12 cellular contexts compared by ENCODE assay signal in genomic region chr9:116112236-116112635, GRCh38. TPM values are rescaled to one million over a fixed set of nuclear protein-coding genes. Genes with fewer than 3 reads are reported as not detected.
DNase-seq lines count a peak whose midpoint lies in the region; ATAC-seq and TF ChIP-seq lines count a peak whose summit lies in the region.
"Had no signal": no experiment of that assay in that cellular context is flagged by ENCODE, and none has a peak within 500 bp of the region (broad histone marks: within the 10 kb centered on the region; RNA-seq: fewer than 3 reads in every experiment).

No MANE protein-coding gene starts in this region.

- H3K27ac ChIP-seq in left ventricle myocardium inferior (replicated peaks) (no peak overlapping the region), right cardiac atrium (ENCODE audit: low read length) (no peak overlapping the region), PC-9 (no peak overlapping the region), testis (no peak overlapping the region)

- H3K4me2 ChIP-seq in PC-9, result no peak overlapping the region

- CTCF ChIA-PET in PC-9 (lab: Charles Lee), result no interaction called here

- H3K4me1 ChIP-seq in left ventricle myocardium inferior (no peaks in the 10 kb centered on the region), right cardiac atrium (ENCODE audit: control insufficient read depth, insufficient read depth, low read length) (no peaks in the 10 kb centered on the region), PC-9 (replicated peaks; ENCODE audit: insufficient read depth) (no peaks in the 10 kb centered on the region), testis (no peaks in the 10 kb centered on the region)

- H3F3A ChIP-seq in PC-9 (ENCODE audit: insufficient read depth, low read depth), result no peaks in the 10 kb centered on the region

- DNase-seq in left ventricle myocardium inferior, result no peak
- DNase-seq in right cardiac atrium, result no peak
- no peak for DNase-seq in PC-9
- DNase-seq in foreskin melanocyte, result peak; percentile 9
- DNase-seq in KBM-7, result no peak
- DNase-seq in GM10266 (ENCODE audit: extremely low spot score), result no peak
- DNase-seq in testis, result no peak
- no peak for DNase-seq in GDM1 (lab: John Stamatoyannopoulos, UW)
- DNase-seq: activated B cell treated with CpG ODN at 0.5 μM for 24 hours, mucosa of descending colon, NCI-H2029 treated with DMSO at 0.1 percent for 48 hours had no signal

- no peak overlapping the region for H2AFZ ChIP-seq in PC-9

- H3K4me3 ChIP-seq in left ventricle myocardium inferior (no peak overlapping the region), right cardiac atrium (ENCODE audit: low read length) (no peak overlapping the region), PC-9 (no peak overlapping the region), testis (no peak overlapping the region)
- H3K4me3 ChIP-seq: mucosa of descending colon had no signal

- no peaks in the 10 kb centered on the region for H3K27me3 ChIP-seq in left ventricle myocardium inferior (ENCODE audit: low read depth)
- H3K27me3 ChIP-seq in right cardiac atrium (ENCODE audit: control insufficient read depth, insufficient read depth), result no peaks in the 10 kb centered on the region
- H3K27me3 ChIP-seq in PC-9 (ENCODE audit: insufficient read depth, low read depth), result no peaks in the 10 kb centered on the region
- H3K27me3 ChIP-seq in testis, result no peaks in the 10 kb centered on the region

- in situ Hi-C loops in KBM-7 (cut with MboI; ENCODE audit: low pct_unique_long_range_greater_than_20kb, low sequenced_read_pairs), result no loop called here

- 78% methylated on average over 1 of the region's 1 CpG for WGBS in right cardiac atrium
- WGBS in testis, 2 donors, result 84 to 85% methylated on average over 1 of the region's 1 CpG

- no peaks in the 10 kb centered on the region for H3K9me2 ChIP-seq in PC-9 (ENCODE audit: insufficient read depth)

- TF ChIP-seq POLR2A in testis (IDR thresholded peaks at IDR 0.05), result no peak

- no peaks in the 10 kb centered on the region for H4K20me1 ChIP-seq in PC-9 (ENCODE audit: insufficient read depth)

- peaks cover 11% of the 10 kb centered on the region for H3K9me3 ChIP-seq in left ventricle myocardium inferior (replicated peaks)
- no peaks in the 10 kb centered on the region for H3K9me3 ChIP-seq in right cardiac atrium (ENCODE audit: control insufficient read depth, low read length)
- H3K9me3 ChIP-seq in PC-9 (ENCODE audit: insufficient read depth, low read depth), result no peaks in the 10 kb centered on the region; the same call in 1 of the 2 replicates
- no peaks in the 10 kb centered on the region for H3K9me3 ChIP-seq in testis
- H3K9me3 ChIP-seq: mucosa of descending colon had no signal

- intact Hi-C loops in left ventricle myocardium inferior (cut with micrococcal nuclease) (no loop called here), right cardiac atrium (cut with DNase I) (no loop called here), PC-9 (cut with micrococcal nuclease; ENCODE audit: unreplicated experiment) (loop anchor here (5.0 kb wide), 1 partner anchor 230 kb away; no protein-coding TSS in a partner anchor), testis (cut with DNase I; ENCODE audit: low total_unique reads) (no loop called here)

- no peak for ATAC-seq in right cardiac atrium
- ATAC-seq: mucosa of descending colon, Right ventricle myocardium inferior had no signal

- no peaks in the 10 kb centered on the region for H3K79me2 ChIP-seq in PC-9 (ENCODE audit: low read depth)

- BruUV-seq in PC-9 (replicated peaks; lab: Mats Ljungman, UMichigan), result no TSS peak

- TF ChIP-seq CTCF in left ventricle myocardium inferior (IDR thresholded peaks at IDR 0.05; ENCODE audit: borderline replicate concordance), result peak; percentile 53
- TF ChIP-seq CTCF in PC-9 (conservative IDR thresholded peaks at IDR 0.05), result peak; percentile 54
- TF ChIP-seq CTCF in GM10266 (IDR thresholded peaks at IDR 0.05; ENCODE audit: control insufficient read depth, insufficient read depth, low read depth, missing control alignments), result no peak
- no peak for TF ChIP-seq CTCF in testis (IDR thresholded peaks at IDR 0.05)

- H3K36me3 ChIP-seq in left ventricle myocardium inferior, result no peaks in the 10 kb centered on the region
- H3K36me3 ChIP-seq in PC-9 (ENCODE audit: low read depth), result no peaks in the 10 kb centered on the region
- no peaks in the 10 kb centered on the region for H3K36me3 ChIP-seq in testis (ENCODE audit: low read depth, missing control alignments)

- POLR2A ChIA-PET in PC-9 (lab: Charles Lee; ENCODE audit: unreplicated experiment), result interaction anchor here (0.7 kb wide), 1 partner anchor 275 kb away, joined by 3 read pairs; no protein-coding TSS in a partner anchor

RNA-seq across cellular contexts. Expression of gene PAPPA, which starts 41.4 kb away (rescaled TPM):
- 0.69 TPM for total RNA-seq in left ventricle myocardium inferior
- 1 to 10 TPM; 1.5 to 7.0 (median 2.3) TPM for total RNA-seq in right cardiac atrium
- polyA plus RNA-seq in right cardiac atrium, result 0.59 TPM
- total RNA-seq in PC-9 (2021), result 3.4 and 3.9 TPM in 2 replicates
- total RNA-seq in testis, result 1 to 10 TPM; 1.9 to 5.1 TPM
- polyA plus RNA-seq in testis (ENCODE audit: insufficient read depth, low read depth, low replicate concordance), result 4.1 TPM
- total RNA-seq: activated B cell treated with CpG ODN at 0.5 μM for 24 hours had no signal

Comparison
In these comparisons a context has a peak if more than half of its experiments do, and no peak if none do; other contexts are left out.
1. CTCF ChIP-seq: peak in left ventricle myocardium inferior (single experiment) and PC-9 (single experiment); none in GM10266 (single experiment) and testis (0 of 3).